Comparison of ENCODE assay signal across 8 cellular contexts in the genomic region with DNA sequence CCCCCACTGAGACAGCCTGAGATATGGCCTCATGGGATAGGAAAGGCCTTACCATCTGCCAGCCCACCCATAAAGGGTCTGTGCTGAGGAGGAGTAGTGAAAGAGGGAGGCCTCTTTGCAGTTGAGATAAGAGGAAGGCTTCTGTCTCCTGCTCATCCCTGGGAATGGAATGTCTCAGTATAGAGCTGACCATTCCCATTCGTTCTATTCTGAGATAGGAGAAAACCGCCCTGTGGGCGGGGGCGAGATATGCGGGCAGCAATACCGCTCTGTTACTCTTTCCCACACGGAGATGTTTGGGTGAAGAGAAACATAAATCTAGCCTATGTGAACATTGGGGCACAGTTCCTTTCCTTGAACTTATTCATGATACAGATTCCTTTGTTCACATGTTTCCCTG. TPM values are rescaled to one million over a fixed set of nuclear protein-coding genes. Genes with fewer than 3 reads are reported as not detected.
DNase-seq lines count a peak whose midpoint lies in the region; ATAC-seq and TF ChIP-seq lines count a peak whose summit lies in the region.
"Not testable (repeated sequence)": the region's sequence is repeated elsewhere in the genome, so short reads cannot be mapped to it uniquely, and the experiment has no call there.
"Had no signal": no experiment of that assay in that cellular context is flagged by ENCODE, and none has a peak within 500 bp of the region (broad histone marks: within the 10 kb centered on the region; RNA-seq: fewer than 3 reads in every experiment).

No MANE protein-coding gene starts in this region.

- intact Hi-C loops in activated CD8-positive, alpha-beta T cell treated with anti-CD3 and anti-CD28 coated beads for 36 hours (cut with micrococcal nuclease), result loop anchor here (10.0 kb wide), 1 partner anchor 497 kb away; no protein-coding TSS in a partner anchor

- H3K4me1 Mint-ChIP-seq in activated CD8-positive, alpha-beta T cell treated with anti-CD3 and anti-CD28 coated beads for 36 hours (ENCODE audit: low read depth), result peaks cover 23% of the 10 kb centered on the region
- peaks cover 13 to 33% of the 10 kb centered on the region in 2 donors for H3K4me1 Mint-ChIP-seq in effector memory CD8-positive, alpha-beta T cell (ENCODE audit: low read depth in 2 of 2)
- not testable (repeated sequence) for H3K4me1 Mint-ChIP-seq in neural progenitor cell

- peak overlapping the region; percentile 94 for H3K18ac ChIP-seq in mesendoderm (ENCODE audit: low read length)

- not testable (repeated sequence) for H3K4me1 ChIP-seq in HUES48 (ENCODE audit: control insufficient read depth, insufficient read depth, low read length); mesendoderm (ENCODE audit: control insufficient read depth, low read depth, low read length)
- H3K4me1 ChIP-seq in cardiac muscle cell (ENCODE audit: low read depth), result peaks cover 13% of the 10 kb centered on the region
- peaks cover 26% of the 10 kb centered on the region for H3K4me1 ChIP-seq in neural progenitor cell
- H3K4me1 ChIP-seq in smooth muscle cell (ENCODE audit: low read depth), result peaks cover 25% of the 10 kb centered on the region

- H3K36me3 ChIP-seq in HUES48 (ENCODE audit: control insufficient read depth, insufficient read depth, low read length); cardiac muscle cell; mesendoderm (ENCODE audit: control insufficient read depth, insufficient read depth, low read length); neural progenitor cell; smooth muscle cell (ENCODE audit: low read depth): not testable (repeated sequence)

- H3K79me1 ChIP-seq in mesendoderm (ENCODE audit: low read length), result not testable (repeated sequence)

- no CpG with 5 or more reads among the region's 7 CpGs for WGBS in mesendoderm (ENCODE audit: extremely low coverage, insufficient coverage, low lambda C conversion rate)
- 14% methylated on average over 7 of the region's 7 CpGs for WGBS in smooth muscle cell (ENCODE audit: low lambda C conversion rate)

- not testable (repeated sequence) for H3K23ac ChIP-seq in mesendoderm (ENCODE audit: low read length)

- not testable (repeated sequence) for H3K36me3 Mint-ChIP-seq in activated CD8-positive, alpha-beta T cell treated with anti-CD3 and anti-CD28 coated beads for 36 hours (ENCODE audit: low read depth); effector memory CD8-positive, alpha-beta T cell (ENCODE audit: insufficient read depth); neural progenitor cell

- CTCF ChIA-PET in activated CD8-positive, alpha-beta T cell treated with anti-CD3 and anti-CD28 coated beads for 36 hours (lab: Charles Lee), result not testable (repeated sequence)

- not testable (repeated sequence) for H2AK5ac ChIP-seq in mesendoderm (ENCODE audit: low read length)

- not testable (repeated sequence) for H3K9me3 Mint-ChIP-seq in activated CD8-positive, alpha-beta T cell treated with anti-CD3 and anti-CD28 coated beads for 36 hours; effector memory CD8-positive, alpha-beta T cell
- peaks cover 33% of the 10 kb centered on the region for H3K9me3 Mint-ChIP-seq in neural progenitor cell

- H3K27ac ChIP-seq in HUES48 (ENCODE audit: low read depth, low read length) (peak overlapping the region; percentile 82), cardiac muscle cell (peak overlapping the region; percentile 93), mesendoderm (ENCODE audit: low read depth, low read length) (peak overlapping the region; percentile 75), smooth muscle cell (ENCODE audit: low read depth) (peak overlapping the region; percentile 40)
- H3K27ac ChIP-seq in neural progenitor cell, result not testable (repeated sequence)

- not testable (repeated sequence) for H3K79me2 ChIP-seq in mesendoderm (ENCODE audit: control insufficient read depth, insufficient read depth, low read length); neural progenitor cell (ENCODE audit: low read depth); smooth muscle cell (ENCODE audit: low read depth)

- not testable (repeated sequence) for H2AFZ ChIP-seq in neural progenitor cell (replicated peaks); smooth muscle cell (ENCODE audit: low read depth)

- peaks cover 12% of the 10 kb centered on the region for H3F3A ChIP-seq in neural progenitor cell (ENCODE audit: low read depth)
- not testable (repeated sequence) for H3F3A ChIP-seq in smooth muscle cell (ENCODE audit: low read depth)

- not testable (repeated sequence) for H4K8ac ChIP-seq in mesendoderm (ENCODE audit: low read depth, low read length)

- not testable (repeated sequence) for H3K4me3 Mint-ChIP-seq in activated CD8-positive, alpha-beta T cell treated with anti-CD3 and anti-CD28 coated beads for 36 hours; effector memory CD8-positive, alpha-beta T cell; neural progenitor cell

- not testable (repeated sequence) for ATAC-seq in activated CD8-positive, alpha-beta T cell treated with anti-CD3 and anti-CD28 coated beads for 36 hours; effector memory CD8-positive, alpha-beta T cell (replicated peaks)

- H3K9ac ChIP-seq in HUES48 (ENCODE audit: low read depth, low read length); neural progenitor cell; smooth muscle cell (ENCODE audit: low read depth): not testable (repeated sequence)
- H3K9ac ChIP-seq in mesendoderm (ENCODE audit: low read length), result peak overlapping the region; percentile 48

- H3K4me3 ChIP-seq in HUES48 (ENCODE audit: low read depth, low read length); cardiac muscle cell; mesendoderm (ENCODE audit: low read length); neural progenitor cell; smooth muscle cell: not testable (repeated sequence)

- not testable (repeated sequence) for H2BK120ac ChIP-seq in mesendoderm (ENCODE audit: low read depth, low read length)

- H4K5ac ChIP-seq in mesendoderm (ENCODE audit: low read length), result not testable (repeated sequence)

- H4K20me1 ChIP-seq in neural progenitor cell (ENCODE audit: low read depth); smooth muscle cell (ENCODE audit: low read depth): not testable (repeated sequence)

- peak overlapping the region; percentile 92 for H3K4ac ChIP-seq in mesendoderm (ENCODE audit: low read depth, low read length)

- not testable (repeated sequence) for H3K27me3 ChIP-seq in HUES48 (ENCODE audit: control insufficient read depth, insufficient read depth, low read length); cardiac muscle cell; mesendoderm (ENCODE audit: insufficient read depth, low read length, poor library complexity); neural progenitor cell; smooth muscle cell (ENCODE audit: low read depth)

- peak overlapping the region; percentile 87 for H2BK5ac ChIP-seq in mesendoderm (ENCODE audit: low read length)

- peak overlapping the region; percentile 53 for H3K27ac Mint-ChIP-seq in activated CD8-positive, alpha-beta T cell treated with anti-CD3 and anti-CD28 coated beads for 36 hours
- H3K27ac Mint-ChIP-seq in effector memory CD8-positive, alpha-beta T cell, result peak overlapping the region; percentile 81 to 91
- H3K27ac Mint-ChIP-seq in neural progenitor cell, result not testable (repeated sequence)

- POLR2A ChIA-PET in activated CD8-positive, alpha-beta T cell treated with anti-CD3 and anti-CD28 coated beads for 36 hours (lab: Charles Lee), result not testable (repeated sequence)

- H3K9me3 ChIP-seq in HUES48 (ENCODE audit: control insufficient read depth, insufficient read depth, low read length); cardiac muscle cell (ENCODE audit: low read depth); neural progenitor cell (ENCODE audit: low read depth); smooth muscle cell (replicated peaks; ENCODE audit: low read depth): not testable (repeated sequence)

- H3K27me3 Mint-ChIP-seq in activated CD8-positive, alpha-beta T cell treated with anti-CD3 and anti-CD28 coated beads for 36 hours; effector memory CD8-positive, alpha-beta T cell; neural progenitor cell (ENCODE audit: insufficient read depth, low read depth): not testable (repeated sequence)

- DNase-seq in activated CD8-positive, alpha-beta T cell treated with anti-CD3 and anti-CD28 coated beads for 36 hours; effector memory CD8-positive, alpha-beta T cell; smooth muscle cell (lab: John Stamatoyannopoulos, UW; ENCODE audit: unreplicated experiment): not testable (repeated sequence)
- DNase-seq in cardiac muscle cell (ENCODE audit: low read depth in 1 of 2, low spot score in 1 of 2), result peak in 1 of 2 donors; percentile 23
- peak; percentile 94 for DNase-seq in mesendoderm
- DNase-seq in neural progenitor cell (ENCODE audit: low spot score), result peak; percentile 10

- H3K56ac ChIP-seq in mesendoderm (ENCODE audit: low read length), result peak overlapping the region; percentile 82

- TF ChIP-seq CTCF in activated CD8-positive, alpha-beta T cell treated with anti-CD3 and anti-CD28 coated beads for 36 hours (IDR thresholded peaks at IDR 0.05); cardiac muscle cell (IDR thresholded peaks at IDR 0.05; ENCODE audit: low read depth, low read length); neural progenitor cell (IDR thresholded peaks at IDR 0.05); smooth muscle cell (IDR thresholded peaks at IDR 0.05; ENCODE audit: borderline replicate concordance, insufficient read depth, poor library complexity, severe bottlenecking): not testable (repeated sequence)

- H2BK15ac ChIP-seq in mesendoderm (replicated peaks; ENCODE audit: low read depth), result not testable (repeated sequence)

- not testable (repeated sequence) for H3K4me2 ChIP-seq in mesendoderm (ENCODE audit: low read length)
- peak overlapping the region; percentile 56 for H3K4me2 ChIP-seq in neural progenitor cell
- peak overlapping the region; percentile 78 for H3K4me2 ChIP-seq in smooth muscle cell

RNA-seq across cellular contexts. Expression of a gene that starts 6.5 kb away (rescaled TPM):
- total RNA-seq in activated CD8-positive, alpha-beta T cell treated with anti-CD3 and anti-CD28 coated beads for 36 hours, result 10 to 100 TPM; 18.4 to 20.9 TPM
- total RNA-seq in cardiac muscle cell (5.8 and 12.4 TPM in 2 replicates), neural progenitor cell (ENCODE audit: low replicate concordance) (12.5 and 19.9 TPM in 2 replicates), smooth muscle cell (15.3 and 19.0 TPM in 2 replicates)
- polyA plus RNA-seq in cardiac muscle cell (10.4 and 15.4 TPM in 2 replicates), smooth muscle cell (7.7 and 10.1 TPM in 2 replicates)
- 12.0 TPM for polyA plus RNA-seq in mesendoderm (2013, experiment 1 of 2)
- polyA plus RNA-seq in mesendoderm (2013, experiment 2 of 2), result 13.8 TPM

RNA-seq across cellular contexts. Expression of a gene that starts 45.2 kb away (rescaled TPM):
- total RNA-seq in activated CD8-positive, alpha-beta T cell treated with anti-CD3 and anti-CD28 coated beads for 36 hours, result 10 to 100 TPM; 11.2 to 11.7 TPM
- total RNA-seq in cardiac muscle cell (1.6 and 2.0 TPM in 2 replicates), neural progenitor cell (ENCODE audit: low replicate concordance) (2.7 and 3.5 TPM in 2 replicates), smooth muscle cell (7.1 and 14.8 TPM in 2 replicates)
- polyA plus RNA-seq in cardiac muscle cell (2.1 and 2.3 TPM in 2 replicates), smooth muscle cell (3.6 and 8.8 TPM in 2 replicates)
- 19.5 TPM for polyA plus RNA-seq in mesendoderm (2013, experiment 1 of 2)
- polyA plus RNA-seq in mesendoderm (2013, experiment 2 of 2), result 19.6 TPM
- total RNA-seq: A172 had no signal
